ENCODE assay signal across 7 cellular contexts in genomic region chr21:44874240-44874496, GRCh38. TPM values are rescaled to one million over a fixed set of nuclear protein-coding genes. Genes with fewer than 3 reads are reported as not detected.
A peak's percentile ranks its signal among the peaks of the same experiment; 100 is the strongest.
DNase-seq lines count a peak whose midpoint lies in the region; FAIRE-seq and TF ChIP-seq lines count a peak whose summit lies in the region.

No MANE protein-coding gene starts in this region.

- peak overlapping the region; percentile 67 for H3K4me3 ChIP-seq in H7 (ENCODE audit: insufficient read depth, low read depth, low read length)
- H3K4me3 ChIP-seq in OCI-LY7 (ENCODE audit: low read depth, low read length, poor library complexity, severe bottlenecking) = peak overlapping the region; percentile 81
- peak overlapping the region; percentile 94 for H3K4me3 ChIP-seq in epithelial cell of proximal tubule (ENCODE audit: low read depth, low read length)

- peaks cover 29% of the 10 kb centered on the region for H3K27me3 Mint-ChIP-seq in progenitor cell of endocrine pancreas

- H3K4me1 Mint-ChIP-seq in progenitor cell of endocrine pancreas (ENCODE audit: low read depth) = peaks cover 29% of the 10 kb centered on the region

- peaks cover 12% of the 10 kb centered on the region; the same call in 1 of the 2 replicates for H4K20me1 ChIP-seq in OCI-LY7 (ENCODE audit: insufficient read depth, low read length)

- H3K9me3 ChIP-seq in OCI-LY7 (ENCODE audit: low read length) = no peaks in the 10 kb centered on the region

- POLR2A ChIA-PET in OCI-LY7 (lab: Charles Lee) = no interaction called here

- BruUV-seq in OCI-LY7 (replicated peaks; lab: Mats Ljungman, UMichigan) = TSS peak; percentile 91

- TF ChIP-seq CTCF in OCI-LY7 (conservative IDR thresholded peaks at IDR 0.05; ENCODE audit: low read length) (no peak), epithelial cell of proximal tubule (conservative IDR thresholded peaks at IDR 0.05; ENCODE audit: low read depth, low read length) (no peak), progenitor cell of endocrine pancreas (IDR thresholded peaks at IDR 0.05; ENCODE audit: unreplicated experiment) (no peak)

- CTCF ChIA-PET in OCI-LY7 (lab: Charles Lee; ENCODE audit: unreplicated experiment) = interaction anchor here (0.6 to 1.0 kb wide), 3 partner anchors 40 to 236 kb away, joined by 3 read pairs; no protein-coding TSS in a partner anchor

- peak overlapping the region; percentile 86; the same call in 1 of the 2 replicates for H2AFZ ChIP-seq in OCI-LY7 (ENCODE audit: low read length)

- H3K27ac ChIP-seq in OCI-LY7 (ENCODE audit: low read depth, low read length, poor library complexity, severe bottlenecking) = peak overlapping the region; percentile 20

- H3K9me3 Mint-ChIP-seq in progenitor cell of endocrine pancreas (ENCODE audit: low read depth) = no peaks in the 10 kb centered on the region

- intact Hi-C loops in OCI-LY7 (cut with micrococcal nuclease; ENCODE audit: unreplicated experiment) = loop anchor here (2.0 kb wide), 1 partner anchor 65 kb away; no protein-coding TSS in a partner anchor

- H3K36me3 ChIP-seq in H7 (replicated peaks; ENCODE audit: control insufficient read depth, insufficient read depth, low read length) (no peaks in the 10 kb centered on the region), OCI-LY7 (ENCODE audit: insufficient read depth, low read length) (no peaks in the 10 kb centered on the region)

- no peak for FAIRE-seq in GM12892 (lab: Jason Lieb, UNC)

- H3K79me2 ChIP-seq in OCI-LY7 (ENCODE audit: insufficient read depth, low read depth, low read length) = peaks cover 14% of the 10 kb centered on the region; the same call in 1 of the 2 replicates

- H3K36me3 Mint-ChIP-seq in progenitor cell of endocrine pancreas (ENCODE audit: insufficient read depth) = no peaks in the 10 kb centered on the region

- H3K9me2 ChIP-seq in OCI-LY7 (ENCODE audit: insufficient read depth, low read length) = no peaks in the 10 kb centered on the region

- peaks cover 30% of the 10 kb centered on the region for H3K4me1 ChIP-seq in OCI-LY7 (ENCODE audit: insufficient read depth, low read length, poor library complexity, severe bottlenecking)

- H3K4me2 ChIP-seq in OCI-LY7 (ENCODE audit: low read length) = peak overlapping the region; percentile 88

- H3K27ac Mint-ChIP-seq in progenitor cell of endocrine pancreas = peak overlapping the region; percentile 89

- H3K27me3 ChIP-seq in H7 (ENCODE audit: control insufficient read depth, insufficient read depth, low read length) = peaks cover 19% of the 10 kb centered on the region

- DNase-seq in H7 (no peak), OCI-LY7 (ENCODE audit: low spot score) (no peak), epithelial cell of proximal tubule (ENCODE audit: low read depth) (no peak), progenitor cell of endocrine pancreas (ENCODE audit: low spot score, unreplicated experiment) (no peak), GM12892 (ENCODE audit: insufficient read length) (no peak), NK-92 (lab: John Stamatoyannopoulos, UW; ENCODE audit: unreplicated experiment) (no peak), NOMO-1 treated with dmso at 0.1 percent for 144 hours (lab: John Stamatoyannopoulos, UW; ENCODE audit: unreplicated experiment) (no peak)

- peak overlapping the region; percentile 72 for H3K4me3 Mint-ChIP-seq in progenitor cell of endocrine pancreas (ENCODE audit: low read depth)

- TF ChIP-seq POLR2A in GM12892 (IDR thresholded peaks at IDR 0.05; ENCODE audit: low read depth, low read length) = no peak

RNA-seq across cellular contexts. Expression of gene PTTG1IP, which starts 0.7 kb away (rescaled TPM):
- total RNA-seq in H7 (2014; rRNA removed; shearing (Covaris generic)) = 117 and 134 TPM in 2 replicates
- total RNA-seq in OCI-LY7 (2014; rRNA removed; shearing (Covaris generic)) = 38.3 and 38.9 TPM in 2 replicates
- total RNA-seq in OCI-LY7 (2022) (56.3 and 58.1 TPM in 2 replicates), epithelial cell of proximal tubule (311 and 421 TPM in 2 replicates), progenitor cell of endocrine pancreas (221 and 226 TPM in 2 replicates)
- 28.2 TPM for polyA plus RNA-seq in GM12892 (2012; ENCODE audit: missing spikeins)

RNA-seq across cellular contexts. Expression of gene ITGB2, which starts 46.5 kb away (rescaled TPM):
- 1.4 and 2.4 TPM in 2 replicates for total RNA-seq in H7 (2014; rRNA removed; shearing (Covaris generic))
- total RNA-seq in OCI-LY7 (2014; rRNA removed; shearing (Covaris generic)) = 4.2 and 11.6 TPM in 2 replicates
- total RNA-seq in OCI-LY7 (2022) (60.8 and 78.9 TPM in 2 replicates), epithelial cell of proximal tubule (3.0 and 3.5 TPM in 2 replicates), progenitor cell of endocrine pancreas (0.41 and 0.47 TPM in 2 replicates)
- 41.8 TPM for polyA plus RNA-seq in GM12892 (2012; ENCODE audit: missing spikeins)

RNA-seq across cellular contexts. Expression of gene SUMO3, which starts 56.3 kb away (rescaled TPM):
- 80.8 and 91.1 TPM in 2 replicates for total RNA-seq in H7 (2014; rRNA removed; shearing (Covaris generic))
- 59.5 and 60.3 TPM in 2 replicates for total RNA-seq in OCI-LY7 (2014; rRNA removed; shearing (Covaris generic))
- total RNA-seq in OCI-LY7 (2022) = 85.5 and 94.6 TPM in 2 replicates
- total RNA-seq in epithelial cell of proximal tubule = 58.7 and 86.0 TPM in 2 replicates
- total RNA-seq in progenitor cell of endocrine pancreas = 65.0 and 73.5 TPM in 2 replicates
- polyA plus RNA-seq in GM12892 (2012; ENCODE audit: missing spikeins) = 84.0 TPM
